Comparison of ENCODE assay signal across 27 cellular contexts in genomic region chr3:53551324-53551723, GRCh38. TPM values are rescaled to one million over a fixed set of nuclear protein-coding genes. Genes with fewer than 3 reads are reported as not detected.
DNase-seq lines count a peak whose midpoint lies in the region; ATAC-seq and TF ChIP-seq lines count a peak whose summit lies in the region.
"Had no signal": no experiment of that assay in that cellular context is flagged by ENCODE, and none has a peak within 500 bp of the region (broad histone marks: within the 10 kb centered on the region; RNA-seq: fewer than 3 reads in every experiment).

No MANE protein-coding gene starts in this region.

- no peak overlapping the region for H3K27ac ChIP-seq in PC-3 (ENCODE audit: low read length)
- H3K27ac ChIP-seq: Peyer's patch, SJSA1 had no signal

- TF ChIP-seq CTCF in MCF 10A (IDR thresholded peaks at IDR 0.05; ENCODE audit: unreplicated experiment) (no peak), PC-3 (conservative IDR thresholded peaks at IDR 0.05; ENCODE audit: low read depth, low read length) (no peak)

- H3K4me1 Mint-ChIP-seq in activated CD4-positive, alpha-beta memory T cell treated with anti-CD3 and anti-CD28 coated beads for 36 hours (ENCODE audit: low read depth), result peaks cover 7% of the 10 kb centered on the region
- H3K4me1 Mint-ChIP-seq in activated CD4-positive, alpha-beta memory T cell treated with anti-CD3 and anti-CD28 coated beads, Interleukin-2, amount 10 ng/mL, durations not matched to agents 7 days and 5 days, result peaks cover 7% of the 10 kb centered on the region
- no peaks in the 10 kb centered on the region for H3K4me1 Mint-ChIP-seq in MCF 10A (ENCODE audit: insufficient read depth, unreplicated experiment)

- no peak overlapping the region for H3K4me2 ChIP-seq in PC-3 (ENCODE audit: low read length)

- BruUV-seq in MCF 10A (replicated peaks; lab: Mats Ljungman, UMichigan), result no TSS peak
- no TSS peak for BruUV-seq in PC-3 (replicated peaks; lab: Mats Ljungman, UMichigan)

- POLR2A ChIA-PET in activated CD4-positive, alpha-beta memory T cell treated with anti-CD3 and anti-CD28 coated beads for 36 hours (lab: Charles Lee), result no interaction called here
- POLR2A ChIA-PET in activated CD4-positive, alpha-beta memory T cell treated with anti-CD3 and anti-CD28 coated beads, Interleukin-2, amount 10 ng/mL, durations not matched to agents 7 days and 5 days (lab: Charles Lee), result no interaction called here
- POLR2A ChIA-PET in MCF 10A (lab: Yijun Ruan, JAX) (no interaction called here), PC-3 (lab: Charles Lee; ENCODE audit: unreplicated experiment) (no interaction called here)

- peak; percentile 18 for DNase-seq in activated CD4-positive, alpha-beta memory T cell treated with anti-CD3 and anti-CD28 coated beads for 36 hours
- no peak for DNase-seq in activated CD4-positive, alpha-beta memory T cell treated with anti-CD3 and anti-CD28 coated beads, Interleukin-2, amount 10 ng/mL, durations not matched to agents 7 days and 5 days
- DNase-seq in M059J (ENCODE audit: low read depth) (peak; percentile 4), MCF 10A (ENCODE audit: unreplicated experiment) (peak; percentile 3), kidney tubule cell (ENCODE audit: low spot score) (peak; percentile 73), PC-3 (no peak), NCI-H226 (no peak)
- DNase-seq: AML-193; C1 segment of cervical spinal cord; Calu3; CD8-positive, alpha-beta memory T cell; DMS153; GOT3; Kasumi-1; MM.1S; NCI-H1048; NCI-H1436; NCI-H2029; NCI-H2227 treated with DMSO at 0.1 percent for 48 hours; NCI-H510A treated with DMSO at 0.1 percent for 48 hours; NCI-H748 treated with DMSO at 0.1 percent for 48 hours; NK-92 treated with Interleukin-12 subunit alpha and Interleukin-12 subunit beta, amount 100 ng/mL, for 24 hours; Peyer's patch had no signal

- no peaks in the 10 kb centered on the region for H3K36me3 ChIP-seq in PC-3 (ENCODE audit: low read depth, low read length)
- H3K36me3 ChIP-seq: Peyer's patch, SJSA1 had no signal

- H2AFZ ChIP-seq in PC-3 (ENCODE audit: low read length), result no peak overlapping the region

- H3K27me3 Mint-ChIP-seq in activated CD4-positive, alpha-beta memory T cell treated with anti-CD3 and anti-CD28 coated beads for 36 hours, result no peaks in the 10 kb centered on the region
- peaks cover 2% of the 10 kb centered on the region for H3K27me3 Mint-ChIP-seq in activated CD4-positive, alpha-beta memory T cell treated with anti-CD3 and anti-CD28 coated beads, Interleukin-2, amount 10 ng/mL, durations not matched to agents 7 days and 5 days
- H3K27me3 Mint-ChIP-seq in MCF 10A (ENCODE audit: insufficient read depth, unreplicated experiment), result no peaks in the 10 kb centered on the region

- no peak overlapping the region for H3K27ac Mint-ChIP-seq in activated CD4-positive, alpha-beta memory T cell treated with anti-CD3 and anti-CD28 coated beads for 36 hours
- no peak overlapping the region for H3K27ac Mint-ChIP-seq in activated CD4-positive, alpha-beta memory T cell treated with anti-CD3 and anti-CD28 coated beads, Interleukin-2, amount 10 ng/mL, durations not matched to agents 7 days and 5 days
- no peak overlapping the region for H3K27ac Mint-ChIP-seq in MCF 10A (ENCODE audit: low read depth, unreplicated experiment)

- H3K27me3 ChIP-seq in PC-3 (ENCODE audit: low read length), result peaks cover 93% of the 10 kb centered on the region
- H3K27me3 ChIP-seq: Peyer's patch had no signal

- no peaks in the 10 kb centered on the region for H3K4me1 ChIP-seq in PC-3 (ENCODE audit: insufficient read depth, low read length)
- H3K4me1 ChIP-seq: Peyer's patch, SJSA1 had no signal

- H3F3A ChIP-seq in PC-3 (ENCODE audit: low read length, unreplicated experiment), result no peaks in the 10 kb centered on the region

- H3K36me3 Mint-ChIP-seq in activated CD4-positive, alpha-beta memory T cell treated with anti-CD3 and anti-CD28 coated beads for 36 hours, result no peaks in the 10 kb centered on the region
- no peaks in the 10 kb centered on the region for H3K36me3 Mint-ChIP-seq in activated CD4-positive, alpha-beta memory T cell treated with anti-CD3 and anti-CD28 coated beads, Interleukin-2, amount 10 ng/mL, durations not matched to agents 7 days and 5 days (ENCODE audit: low read depth)
- no peaks in the 10 kb centered on the region for H3K36me3 Mint-ChIP-seq in MCF 10A (ENCODE audit: insufficient read depth, unreplicated experiment)
- H3K36me3 Mint-ChIP-seq: CD8-positive, alpha-beta memory T cell had no signal

- H3K9me2 ChIP-seq in PC-3 (replicated peaks; ENCODE audit: low read length), result no peaks in the 10 kb centered on the region

- no peaks in the 10 kb centered on the region for H3K9me3 ChIP-seq in PC-3 (ENCODE audit: low read length)
- H3K9me3 ChIP-seq: Peyer's patch, SJSA1 had no signal

- no peaks in the 10 kb centered on the region for H3K79me2 ChIP-seq in PC-3 (ENCODE audit: low read length)

- intact Hi-C loops in activated CD4-positive, alpha-beta memory T cell treated with anti-CD3 and anti-CD28 coated beads for 36 hours (cut with micrococcal nuclease), result no loop called here
- intact Hi-C loops in MCF 10A (cut with micrococcal nuclease) (no loop called here), PC-3 (cut with micrococcal nuclease) (no loop called here)

- H3K9me3 Mint-ChIP-seq in activated CD4-positive, alpha-beta memory T cell treated with anti-CD3 and anti-CD28 coated beads for 36 hours, result no peaks in the 10 kb centered on the region
- no peaks in the 10 kb centered on the region for H3K9me3 Mint-ChIP-seq in activated CD4-positive, alpha-beta memory T cell treated with anti-CD3 and anti-CD28 coated beads, Interleukin-2, amount 10 ng/mL, durations not matched to agents 7 days and 5 days
- no peaks in the 10 kb centered on the region for H3K9me3 Mint-ChIP-seq in MCF 10A (ENCODE audit: unreplicated experiment)
- H3K9me3 Mint-ChIP-seq: CD8-positive, alpha-beta memory T cell had no signal

- CTCF ChIA-PET in activated CD4-positive, alpha-beta memory T cell treated with anti-CD3 and anti-CD28 coated beads for 36 hours (lab: Charles Lee), result no interaction called here
- CTCF ChIA-PET in activated CD4-positive, alpha-beta memory T cell treated with anti-CD3 and anti-CD28 coated beads, Interleukin-2, amount 10 ng/mL, durations not matched to agents 7 days and 5 days (lab: Charles Lee), result no interaction called here
- CTCF ChIA-PET in MCF 10A (lab: Yijun Ruan, JAX) (no interaction called here), PC-3 (lab: Charles Lee) (no interaction called here)

- no peak overlapping the region for H3K9ac ChIP-seq in PC-3 (ENCODE audit: low read length)

- H3K4me3 Mint-ChIP-seq in activated CD4-positive, alpha-beta memory T cell treated with anti-CD3 and anti-CD28 coated beads for 36 hours, result no peak overlapping the region
- no peak overlapping the region for H3K4me3 Mint-ChIP-seq in activated CD4-positive, alpha-beta memory T cell treated with anti-CD3 and anti-CD28 coated beads, Interleukin-2, amount 10 ng/mL, durations not matched to agents 7 days and 5 days
- H3K4me3 Mint-ChIP-seq in MCF 10A (ENCODE audit: unreplicated experiment), result no peak overlapping the region
- H3K4me3 Mint-ChIP-seq: CD8-positive, alpha-beta memory T cell had no signal

- no peaks in the 10 kb centered on the region for H4K20me1 ChIP-seq in PC-3 (ENCODE audit: low read length)

- no peak overlapping the region for H3K4me3 ChIP-seq in PC-3 (ENCODE audit: low read length)
- H3K4me3 ChIP-seq: Peyer's patch, SJSA1 had no signal

- ATAC-seq in HG03521 (IDR thresholded peaks at IDR 0.05; ENCODE audit: unreplicated experiment), result no peak
- no peak for ATAC-seq in PC-3
- ATAC-seq: HCT116 had no signal

RNA-seq across cellular contexts. Expression of gene CACNA1D, which starts 56.9 kb away (rescaled TPM):
- total RNA-seq in activated CD4-positive, alpha-beta memory T cell treated with anti-CD3 and anti-CD28 coated beads for 36 hours, result under 1 TPM; 0.24 to 0.53 TPM
- 1 to 10 TPM; 2.5 to 3.2 TPM for total RNA-seq in activated CD4-positive, alpha-beta memory T cell treated with anti-CD3 and anti-CD28 coated beads, Interleukin-2, amount 10 ng/mL, durations not matched to agents 7 days and 5 days
- not detected in 2 replicates for total RNA-seq in M059J (2014; rRNA removed; shearing (Covaris generic))
- total RNA-seq in MCF 10A (2022) (0.26 TPM in 1 of 2 replicates, not detected in the other), PC-3 (2014; rRNA removed) (not detected in 2 replicates)
- total RNA-seq: A172, SJSA1 had no signal

Comparison
In these comparisons a context has a peak if more than half of its experiments do, and no peak if none do; other contexts are left out.
1. DNase-seq: peak in activated CD4-positive, alpha-beta memory T cell treated with anti-CD3 and anti-CD28 coated beads for 36 hours (single experiment), M059J (single experiment), MCF 10A (single experiment) and kidney tubule cell (single experiment); none in activated CD4-positive, alpha-beta memory T cell treated with anti-CD3 and anti-CD28 coated beads, Interleukin-2, amount 10 ng/mL, durations not matched to agents 7 days and 5 days (single experiment), PC-3 (single experiment) and NCI-H226 (single experiment).